Comparison of ENCODE assay signal across 8 cellular contexts in the genomic region with DNA sequence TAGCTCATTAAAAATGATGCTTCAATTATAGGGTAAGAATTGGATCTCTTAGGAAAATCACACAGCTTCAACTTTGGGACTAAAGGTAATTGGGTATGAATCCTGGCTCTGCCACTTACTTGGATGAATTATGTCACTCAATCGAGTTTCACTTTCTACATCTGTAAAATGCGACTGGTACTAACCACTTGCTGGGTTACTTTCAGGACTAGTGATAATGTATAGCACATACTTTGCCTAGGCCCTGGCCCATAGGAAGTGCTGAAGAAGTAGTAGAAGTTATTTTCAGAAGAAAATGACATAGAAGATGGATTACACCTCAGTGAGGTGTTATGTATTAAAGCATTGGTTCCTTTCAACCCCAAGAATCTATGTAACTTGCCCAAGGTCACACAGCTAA. TPM values are rescaled to one million over a fixed set of nuclear protein-coding genes. Genes with fewer than 3 reads are reported as not detected.
DNase-seq lines count a peak whose midpoint lies in the region; ATAC-seq lines count a peak whose summit lies in the region.

No MANE protein-coding gene starts in this region.

- intact Hi-C loops in CD4-positive, alpha-beta memory T cell (cut with micrococcal nuclease): no loop called here
- intact Hi-C loops in head of caudate nucleus (cut with DNase I): loop anchor here (5.0 kb wide), 1 partner anchor 202 kb away; no protein-coding TSS in a partner anchor

- POLR2A ChIA-PET in CD4-positive, alpha-beta memory T cell (lab: Charles Lee; ENCODE audit: partially characterized antibody): interaction anchor here (0.8 kb wide), 1 partner anchor 193 kb away, joined by 4 read pairs; no protein-coding TSS in a partner anchor
- POLR2A ChIA-PET in activated CD4-positive, alpha-beta memory T cell treated with anti-CD3 and anti-CD28 coated beads, Interleukin-2, amount 10 ng/mL, durations not matched to agents 7 days and 5 days (lab: Charles Lee): interaction anchor here (0.8 to 3.6 kb wide), 7 partner anchors 9 to 524 kb away, joined by 3 to 26 read pairs (median 4); a partner anchor contains a TSS

- no peak overlapping the region for H3K4me3 ChIP-seq in CD4-positive, alpha-beta memory T cell (ENCODE audit: low read length in 2 of 2)

- peak in 1 of 5 donors; percentile 9 for DNase-seq in CD4-positive, alpha-beta memory T cell
- DNase-seq in activated CD4-positive, alpha-beta memory T cell treated with anti-CD3 and anti-CD28 coated beads, Interleukin-2, amount 10 ng/mL, durations not matched to agents 7 days and 5 days: peak; percentile 38
- no peak for DNase-seq in head of caudate nucleus
- no peak for DNase-seq in NOMO-1 treated with dmso at 0.1 percent for 144 hours (lab: John Stamatoyannopoulos, UW; ENCODE audit: unreplicated experiment)
- DNase-seq in NCI-H748 (lab: John Stamatoyannopoulos, UW; ENCODE audit: unreplicated experiment): no peak
- DNase-seq in NCI-H1092 (lab: John Stamatoyannopoulos, UW): no peak

- no peaks in the 10 kb centered on the region for H3K27me3 ChIP-seq in CD4-positive, alpha-beta memory T cell (ENCODE audit: insufficient read depth, low read length)

- H3K27ac ChIP-seq in CD4-positive, alpha-beta memory T cell (ENCODE audit: low read depth, low read length): no peak overlapping the region

- CTCF ChIA-PET in CD4-positive, alpha-beta memory T cell (lab: Charles Lee; ENCODE audit: partially characterized antibody): interaction anchor here (0.9 to 1.7 kb wide), 6 partner anchors 8 to 521 kb away, joined by 3 to 6 read pairs (median 4); no protein-coding TSS in a partner anchor
- CTCF ChIA-PET in activated CD4-positive, alpha-beta memory T cell treated with anti-CD3 and anti-CD28 coated beads, Interleukin-2, amount 10 ng/mL, durations not matched to agents 7 days and 5 days (lab: Charles Lee): interaction anchor here (0.5 to 4.0 kb wide), 5 partner anchors 7 to 468 kb away, joined by 3 to 24 read pairs (median 4); a partner anchor contains a TSS

- H3K9me3 ChIP-seq in CD4-positive, alpha-beta memory T cell (ENCODE audit: control insufficient read depth in 1 of 2, low read length in 2 of 2): no peaks in the 10 kb centered on the region

- no peaks in the 10 kb centered on the region for H3K36me3 Mint-ChIP-seq in CD4-positive, alpha-beta memory T cell
- H3K36me3 Mint-ChIP-seq in activated CD4-positive, alpha-beta memory T cell treated with anti-CD3 and anti-CD28 coated beads, Interleukin-2, amount 10 ng/mL, durations not matched to agents 7 days and 5 days (ENCODE audit: low read depth): no peaks in the 10 kb centered on the region

- H3K9me3 Mint-ChIP-seq in CD4-positive, alpha-beta memory T cell: peaks cover 0 to 2% (median 0%) of the 10 kb centered on the region in 8 donors
- H3K9me3 Mint-ChIP-seq in activated CD4-positive, alpha-beta memory T cell treated with anti-CD3 and anti-CD28 coated beads, Interleukin-2, amount 10 ng/mL, durations not matched to agents 7 days and 5 days: no peaks in the 10 kb centered on the region

- H3K4me3 Mint-ChIP-seq in CD4-positive, alpha-beta memory T cell: peak overlapping the region in 5 of 8 donors; percentile 8 to 58 (median 36)
- peak overlapping the region; percentile 20 for H3K4me3 Mint-ChIP-seq in activated CD4-positive, alpha-beta memory T cell treated with anti-CD3 and anti-CD28 coated beads, Interleukin-2, amount 10 ng/mL, durations not matched to agents 7 days and 5 days

- peaks cover 24% of the 10 kb centered on the region for H3K4me1 ChIP-seq in CD4-positive, alpha-beta memory T cell (ENCODE audit: insufficient read depth, low read length)

- H3K27me3 Mint-ChIP-seq in CD4-positive, alpha-beta memory T cell: no peaks in the 10 kb centered on the region
- peaks cover 1% of the 10 kb centered on the region for H3K27me3 Mint-ChIP-seq in activated CD4-positive, alpha-beta memory T cell treated with anti-CD3 and anti-CD28 coated beads, Interleukin-2, amount 10 ng/mL, durations not matched to agents 7 days and 5 days

- no peaks in the 10 kb centered on the region for H3K36me3 ChIP-seq in CD4-positive, alpha-beta memory T cell (ENCODE audit: insufficient read depth, low read length)

- peaks cover 16 to 53% (median 26%) of the 10 kb centered on the region in 4 donors for H3K4me1 Mint-ChIP-seq in CD4-positive, alpha-beta memory T cell
- H3K4me1 Mint-ChIP-seq in activated CD4-positive, alpha-beta memory T cell treated with anti-CD3 and anti-CD28 coated beads, Interleukin-2, amount 10 ng/mL, durations not matched to agents 7 days and 5 days: peaks cover 64% of the 10 kb centered on the region

- ATAC-seq in GM19351 (IDR thresholded peaks at IDR 0.05; ENCODE audit: unreplicated experiment) (peak; percentile 58), HG03064 (IDR thresholded peaks at IDR 0.05; ENCODE audit: low read depth, unreplicated experiment) (peak; percentile 60)

- H3K27ac Mint-ChIP-seq in CD4-positive, alpha-beta memory T cell: peak overlapping the region in 4 of 7 donors; percentile 23 to 83 (median 79)
- H3K27ac Mint-ChIP-seq in activated CD4-positive, alpha-beta memory T cell treated with anti-CD3 and anti-CD28 coated beads, Interleukin-2, amount 10 ng/mL, durations not matched to agents 7 days and 5 days: peak overlapping the region; percentile 75

RNA-seq across cellular contexts. Expression of a gene that starts 29.5 kb away (rescaled TPM):
- total RNA-seq in CD4-positive, alpha-beta memory T cell: 10 to 100 TPM; 13.4 to 15.2 TPM
- polyA plus RNA-seq in CD4-positive, alpha-beta memory T cell: 1 to 10 TPM; 3.0 to 4.8 TPM
- total RNA-seq in activated CD4-positive, alpha-beta memory T cell treated with anti-CD3 and anti-CD28 coated beads, Interleukin-2, amount 10 ng/mL, durations not matched to agents 7 days and 5 days: 10 to 100 TPM; 13.3 to 14.5 TPM
